ENCODE assay signal across 1 cellular context in genomic region chr14:22996823-22997301, GRCh38.
TF ChIP-seq lines count a peak whose summit lies in the region.

No MANE protein-coding gene starts in this region.

TF ChIP-seq in SK-N-SH treated with all-trans-retinoic acid at 6 μM for 48 hours, 23 proteins besides CTCF, POLR2A, EP300 and RAD21 (continued from another document):
- TF ChIP-seq TSHZ2 (CRISPR knock-in tag; IDR thresholded peaks at IDR 0.05) (no peak), CREB5 (CRISPR knock-in tag; IDR thresholded peaks at IDR 0.05; ENCODE audit: low read depth) (no peak), TOX (CRISPR knock-in tag; IDR thresholded peaks at IDR 0.05; ENCODE audit: borderline replicate concordance) (no peak), OSR1 (CRISPR knock-in tag; IDR thresholded peaks at IDR 0.05) (no peak), PATZ1 (CRISPR knock-in tag; IDR thresholded peaks at IDR 0.05; ENCODE audit: borderline replicate concordance) (no peak), ZFP30 (CRISPR knock-in tag; IDR thresholded peaks at IDR 0.05) (no peak), TCF4 (CRISPR knock-in tag; IDR thresholded peaks at IDR 0.05; ENCODE audit: borderline replicate concordance) (no peak), BACH2 (CRISPR knock-in tag; IDR thresholded peaks at IDR 0.05; ENCODE audit: borderline replicate concordance) (no peak), ZNF70 (CRISPR knock-in tag; IDR thresholded peaks at IDR 0.05) (no peak), ZC3H10 (CRISPR knock-in tag; IDR thresholded peaks at IDR 0.05) (no peak)
TF ChIP-seq in SK-N-SH treated with all-trans-retinoic acid at 6 μM for 48 hours: peak in this region for 0.
